In the genomic region with DNA sequence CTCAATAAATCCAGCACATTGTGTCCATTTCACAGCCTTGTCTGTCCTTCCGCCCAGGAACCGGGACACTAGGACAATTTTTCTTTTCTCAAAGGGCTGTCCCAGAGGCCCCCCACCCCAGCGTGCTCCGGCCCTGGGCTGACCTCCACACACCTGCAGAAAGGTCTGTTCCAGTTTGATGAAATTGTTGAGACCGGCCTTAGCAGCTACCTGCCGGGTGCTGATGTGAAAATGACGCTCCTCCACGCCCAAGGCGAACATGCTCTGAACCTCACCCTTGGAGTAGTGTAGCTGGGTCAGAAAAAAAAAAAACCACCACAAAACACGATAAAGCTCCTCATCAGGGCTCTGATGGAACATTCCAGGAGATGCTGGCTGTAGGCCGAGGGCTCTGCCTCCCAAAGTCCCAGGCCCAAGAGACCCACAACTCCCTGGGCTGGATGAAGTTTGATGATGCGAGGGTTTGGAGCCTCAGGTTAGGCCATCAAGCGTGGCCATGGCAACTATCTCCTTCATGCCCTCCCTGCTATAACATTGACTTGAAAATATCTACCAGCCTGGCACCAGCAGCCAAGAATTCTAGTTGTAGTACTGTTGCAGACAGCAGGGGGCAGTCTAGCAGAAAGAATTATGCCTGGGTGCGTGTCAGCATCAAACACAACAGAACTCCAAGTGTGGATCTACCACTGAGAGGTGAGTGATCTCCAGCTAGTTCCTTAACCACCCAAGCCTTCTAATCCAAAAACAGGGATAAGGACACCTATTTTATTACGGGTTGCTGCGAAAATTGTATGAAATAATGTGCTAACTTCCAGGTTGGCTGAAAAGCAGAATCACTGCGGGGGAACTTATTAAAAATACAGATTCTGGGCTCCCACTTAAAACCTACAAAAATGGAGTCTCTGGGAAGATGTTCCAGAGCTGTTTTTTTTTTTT, we compare ENCODE assay signal across 8 cellular contexts.
DNase-seq lines count a peak whose midpoint lies in the region; ATAC-seq and TF ChIP-seq lines count a peak whose summit lies in the region.

No MANE protein-coding gene starts in this region.

- H3K4me3 ChIP-seq in colonic mucosa = no peak overlapping the region
- no peak overlapping the region for H3K4me3 ChIP-seq in right lobe of liver

- TF ChIP-seq CTCF in colonic mucosa (IDR thresholded peaks at IDR 0.05) = peak; percentile 60
- peak; percentile 65 to 89 (median 76) for TF ChIP-seq CTCF in right lobe of liver (IDR thresholded peaks at IDR 0.05)

- H3K9me3 ChIP-seq in colonic mucosa (no peaks in the 10 kb centered on the region), right lobe of liver (no peaks in the 10 kb centered on the region)

- H3K27ac ChIP-seq in colonic mucosa = no peak overlapping the region
- no peak overlapping the region for H3K27ac ChIP-seq in right lobe of liver

- DNase-seq in activated gamma-delta T cell treated with Interleukin-2 at 50 U/mL for 16 hours = peak; percentile 60
- no peak for DNase-seq in activated gamma-delta T cell (lab: John Stamatoyannopoulos, UW)
- DNase-seq in NCI-H2227 (lab: John Stamatoyannopoulos, UW; ENCODE audit: unreplicated experiment) = peak; percentile 71
- DNase-seq in activated CD4-positive, alpha-beta T cell treated with anti-CD3 and anti-CD28 coated beads for 1 hour = peak; percentile 25
- peak; percentile 73 for DNase-seq in colonic mucosa
- DNase-seq in right lobe of liver = peak in 1 of 3 donors; percentile 67
- DNase-seq in stimulated activated CD4-positive, alpha-beta T cell treated with anti-CD3 and anti-CD28 coated beads, TNF-alpha, amount 100 ng/mL, for 48 hours (ENCODE audit: low read depth in 3 of 3) = peak; percentile 45 to 58 (median 51)

- H3K9ac ChIP-seq in colonic mucosa (ENCODE audit: low read depth in 2 of 2, low read length in 2 of 2) = no peak overlapping the region

- intact Hi-C loops in colonic mucosa (cut with DNase I) = loop anchor here (2.0 to 5.0 kb wide), 2 partner anchors 125 to 233 kb away; no protein-coding TSS in a partner anchor
- intact Hi-C loops in right lobe of liver (cut with DNase I) = loop anchor here in 1 of 2 donors (10.0 kb wide), 1 partner anchor 237 kb away; no protein-coding TSS in a partner anchor

- H3K36me3 ChIP-seq in colonic mucosa = no peaks in the 10 kb centered on the region
- no peaks in the 10 kb centered on the region for H3K36me3 ChIP-seq in right lobe of liver

- TF ChIP-seq POLR2A in right lobe of liver (IDR thresholded peaks at IDR 0.05) = no peak

- no peaks in the 10 kb centered on the region for H3K27me3 ChIP-seq in colonic mucosa
- H3K27me3 ChIP-seq in right lobe of liver = no peaks in the 10 kb centered on the region

- 38% methylated on average over 11 of the region's 17 CpGs for WGBS in right lobe of liver (ENCODE audit: insufficient coverage, low coverage, low lambda C conversion rate, missing lambda C conversion rate)

- peak; percentile 80 to 90 (median 86) for ATAC-seq in right lobe of liver
- no peak for ATAC-seq in HG03469 (IDR thresholded peaks at IDR 0.05; ENCODE audit: unreplicated experiment)

- H3K4me1 ChIP-seq in colonic mucosa (no peaks in the 10 kb centered on the region), right lobe of liver (no peaks in the 10 kb centered on the region)
